In genomic region chr3:112482675-112483074, GRCh38 we compare ENCODE assay signal across 18 cellular contexts. TPM values are rescaled to one million over a fixed set of nuclear protein-coding genes. Genes with fewer than 3 reads are reported as not detected.
DNase-seq lines count a peak whose midpoint lies in the region; ATAC-seq, FAIRE-seq and TF ChIP-seq lines count a peak whose summit lies in the region.
"Had no signal": no experiment of that assay in that cellular context is flagged by ENCODE, and none has a peak within 500 bp of the region (broad histone marks: within the 10 kb centered on the region; RNA-seq: fewer than 3 reads in every experiment).

No MANE protein-coding gene starts in this region.

- H3K4me3 Mint-ChIP-seq in activated CD4-positive, alpha-beta memory T cell treated with anti-CD3 and anti-CD28 coated beads for 36 hours = no peak overlapping the region
- H3K4me3 Mint-ChIP-seq: endodermal cell had no signal

- CTCF ChIA-PET in activated CD4-positive, alpha-beta memory T cell treated with anti-CD3 and anti-CD28 coated beads for 36 hours (lab: Charles Lee) = no interaction called here

- no peak for TF ChIP-seq POLR2A in GM12891 (IDR thresholded peaks at IDR 0.05; ENCODE audit: low read depth, low read length)

- FAIRE-seq in GM12891 (lab: Jason Lieb, UNC) = peak; percentile 31

- no peaks in the 10 kb centered on the region for H3K27me3 Mint-ChIP-seq in activated CD4-positive, alpha-beta memory T cell treated with anti-CD3 and anti-CD28 coated beads for 36 hours

- H3K9me3 Mint-ChIP-seq in activated CD4-positive, alpha-beta memory T cell treated with anti-CD3 and anti-CD28 coated beads for 36 hours = no peaks in the 10 kb centered on the region

- DNase-seq in CD1c-positive myeloid dendritic cell (ENCODE audit: extremely low spot score) (peak; percentile 41), GM12891 (ENCODE audit: insufficient read length, low spot score) (no peak), middle frontal gyrus (ENCODE audit: extremely low spot score, low spot score) (no peak), DMS114 treated with DMSO at 0.1 percent for 48 hours (lab: John Stamatoyannopoulos, UW; ENCODE audit: unreplicated experiment) (no peak), cerebellar cortex (ENCODE audit: low spot score) (no peak), HCEC 1CT (no peak)
- no peak for DNase-seq in activated CD4-positive, alpha-beta memory T cell treated with anti-CD3 and anti-CD28 coated beads for 36 hours
- DNase-seq: endodermal cell; foreskin keratinocyte; mesenchymal stem cell; NK-92 treated with Interleukin-12 subunit alpha and Interleukin-12 subunit beta, amount 100 ng/mL, for 24 hours; SK-N-SH; stimulated activated CD4-positive, alpha-beta T cell treated with anti-CD3 and anti-CD28 coated beads, Interleukin-2, amount 100 ng/mL, for 48 hours; uterus had no signal

- H3K4me1 Mint-ChIP-seq in activated CD4-positive, alpha-beta memory T cell treated with anti-CD3 and anti-CD28 coated beads for 36 hours (ENCODE audit: low read depth) = peaks cover 49% of the 10 kb centered on the region
- H3K4me1 Mint-ChIP-seq: endodermal cell had no signal

- ATAC-seq in HG02885 (IDR thresholded peaks at IDR 0.05; ENCODE audit: poor library complexity, unreplicated experiment) = peak; percentile 43
- ATAC-seq: activated CD4-positive, CD25-positive, alpha-beta regulatory T cell treated with anti-CD3 and anti-CD28 coated beads, Interleukin-2, amount 50 U/mL, for 24 hours; foreskin keratinocyte; sciatic nerve had no signal

- H3K27ac Mint-ChIP-seq in activated CD4-positive, alpha-beta memory T cell treated with anti-CD3 and anti-CD28 coated beads for 36 hours = peak overlapping the region; percentile 38
- H3K27ac Mint-ChIP-seq: endodermal cell had no signal

- intact Hi-C loops in activated CD4-positive, alpha-beta memory T cell treated with anti-CD3 and anti-CD28 coated beads for 36 hours (cut with micrococcal nuclease) = no loop called here

- H3K36me3 Mint-ChIP-seq in activated CD4-positive, alpha-beta memory T cell treated with anti-CD3 and anti-CD28 coated beads for 36 hours = peaks cover 18% of the 10 kb centered on the region

- POLR2A ChIA-PET in activated CD4-positive, alpha-beta memory T cell treated with anti-CD3 and anti-CD28 coated beads for 36 hours (lab: Charles Lee) = no interaction called here

TF ChIP-seq in GM12891, 5 proteins besides CTCF, POLR2A, EP300 and RAD21:
- peak; percentile 66; the same call in 1 of the 2 replicates for TF ChIP-seq SPI1 (IDR thresholded peaks at IDR 0.05; ENCODE audit: low read depth, low read length)
- no peak for TF ChIP-seq TAF1 (IDR thresholded peaks at IDR 0.05; ENCODE audit: low read depth, low read length)
- no peak for TF ChIP-seq POLR2AphosphoS5 (IDR thresholded peaks at IDR 0.05; ENCODE audit: low read depth, low read length)
- no peak for TF ChIP-seq PAX5 (IDR thresholded peaks at IDR 0.05; ENCODE audit: insufficient read depth, low read length, severe bottlenecking)
- TF ChIP-seq POU2F2 (IDR thresholded peaks at IDR 0.05; ENCODE audit: low read depth, low read length) = no peak
TF ChIP-seq in GM12891: peak in this region for 1.

RNA-seq across cellular contexts. Expression of gene BTLA, which starts 16.6 kb away (rescaled TPM):
- polyA plus RNA-seq in GM12891 (2012; ENCODE audit: low read depth, missing spikeins) = 41.7 TPM
- 10 to 100 TPM; 17.3 to 18.7 TPM for total RNA-seq in activated CD4-positive, alpha-beta memory T cell treated with anti-CD3 and anti-CD28 coated beads for 36 hours
- total RNA-seq: endodermal cell, foreskin keratinocyte, HT1080 had no signal
- polyA plus RNA-seq: foreskin keratinocyte, SK-N-SH had no signal
